ENCODE assay signal across 9 cellular contexts in genomic region chr6:54846243-54846856, GRCh38. TPM values are rescaled to one million over a fixed set of nuclear protein-coding genes. Genes with fewer than 3 reads are reported as not detected.
A peak's percentile ranks its signal among the peaks of the same experiment; 100 is the strongest.
DNase-seq lines count a peak whose midpoint lies in the region; ATAC-seq and TF ChIP-seq lines count a peak whose summit lies in the region.
"Had no signal": no experiment of that assay in that cellular context is flagged by ENCODE, and none has a peak within 500 bp of the region (broad histone marks: within the 10 kb centered on the region; RNA-seq: fewer than 3 reads in every experiment).

Gene FAM83B, plus strand, starts transcription at chr6:54846771. Its CDS starts 23,476 bp downstream, at chr6:54870247.

- TF ChIP-seq CTCF in AG04449 (IDR thresholded peaks at IDR 0.05; ENCODE audit: insufficient read depth, low read length, missing control alignments): no peak
- TF ChIP-seq CTCF in fibroblast of mammary gland (conservative IDR thresholded peaks at IDR 0.05; ENCODE audit: control insufficient read depth, insufficient read depth, low read depth, low read length): no peak

- peak within 1 kb of the TSS; percentile 58 for H3K4me3 ChIP-seq in AG04449 (ENCODE audit: low read depth, low read length)
- H3K4me3 ChIP-seq in fibroblast of mammary gland (ENCODE audit: control insufficient read depth, low read depth, low read length): peak within 1 kb of the TSS; percentile 30

- H3K36me3 Mint-ChIP-seq in natural killer cell treated with Interleukin-12 subunit alpha and Interleukin-12 subunit beta and Interleukin-15 and Interleukin-18, amount 100 ng/mL, for 72 hours: no peaks in the 10 kb centered on the region
- H3K36me3 Mint-ChIP-seq in activated CD8-positive, alpha-beta memory T cell treated with anti-CD3 and anti-CD28 coated beads, Interleukin-2, amount 10 ng/mL, durations not matched to agents 7 days and 5 days: no peaks in the 10 kb centered on the region

- CTCF ChIA-PET in AG04449 (lab: Yijun Ruan, JAX): no interaction called here
- CTCF ChIA-PET in activated CD8-positive, alpha-beta memory T cell treated with anti-CD3 and anti-CD28 coated beads, Interleukin-2, amount 10 ng/mL, durations not matched to agents 7 days and 5 days (lab: Charles Lee): no interaction called here

- H3K27ac Mint-ChIP-seq in natural killer cell treated with Interleukin-12 subunit alpha and Interleukin-12 subunit beta and Interleukin-15 and Interleukin-18, amount 100 ng/mL, for 72 hours: no peak within 1 kb of the TSS
- H3K27ac Mint-ChIP-seq in activated CD8-positive, alpha-beta memory T cell treated with anti-CD3 and anti-CD28 coated beads, Interleukin-2, amount 10 ng/mL, durations not matched to agents 7 days and 5 days: no peak within 1 kb of the TSS

- DNase-seq in AG04449 (ENCODE audit: low read depth, low spot score) (no peak), NCI-H526 (lab: John Stamatoyannopoulos, UW) (peak; percentile 64 to 91), fibroblast of mammary gland (ENCODE audit: low read depth) (no peak), anterior cingulate cortex (lab: John Stamatoyannopoulos, UW) (no peak), NCI-H1694 (lab: John Stamatoyannopoulos, UW) (no peak)
- DNase-seq in natural killer cell treated with Interleukin-12 subunit alpha and Interleukin-12 subunit beta and Interleukin-15 and Interleukin-18, amount 100 ng/mL, for 72 hours (ENCODE audit: low spot score): no peak
- no peak for DNase-seq in activated CD8-positive, alpha-beta memory T cell treated with anti-CD3 and anti-CD28 coated beads, Interleukin-2, amount 10 ng/mL, durations not matched to agents 7 days and 5 days
- DNase-seq: T-helper 2 cell had no signal

- peaks cover 22 to 34% of the 10 kb centered on the region in 2 donors for H3K27me3 Mint-ChIP-seq in natural killer cell treated with Interleukin-12 subunit alpha and Interleukin-12 subunit beta and Interleukin-15 and Interleukin-18, amount 100 ng/mL, for 72 hours
- peaks cover 14% of the 10 kb centered on the region for H3K27me3 Mint-ChIP-seq in activated CD8-positive, alpha-beta memory T cell treated with anti-CD3 and anti-CD28 coated beads, Interleukin-2, amount 10 ng/mL, durations not matched to agents 7 days and 5 days

- peaks cover 7% of the 10 kb centered on the region for H3K9me3 Mint-ChIP-seq in natural killer cell treated with Interleukin-12 subunit alpha and Interleukin-12 subunit beta and Interleukin-15 and Interleukin-18, amount 100 ng/mL, for 72 hours
- H3K9me3 Mint-ChIP-seq in activated CD8-positive, alpha-beta memory T cell treated with anti-CD3 and anti-CD28 coated beads, Interleukin-2, amount 10 ng/mL, durations not matched to agents 7 days and 5 days (ENCODE audit: low read depth): peaks cover 2% of the 10 kb centered on the region

- H3K4me3 Mint-ChIP-seq in natural killer cell treated with Interleukin-12 subunit alpha and Interleukin-12 subunit beta and Interleukin-15 and Interleukin-18, amount 100 ng/mL, for 72 hours: peak within 1 kb of the TSS; percentile 13
- no peak within 1 kb of the TSS for H3K4me3 Mint-ChIP-seq in activated CD8-positive, alpha-beta memory T cell treated with anti-CD3 and anti-CD28 coated beads, Interleukin-2, amount 10 ng/mL, durations not matched to agents 7 days and 5 days

- no peaks in the 10 kb centered on the region for H3K4me1 Mint-ChIP-seq in natural killer cell treated with Interleukin-12 subunit alpha and Interleukin-12 subunit beta and Interleukin-15 and Interleukin-18, amount 100 ng/mL, for 72 hours (ENCODE audit: low read depth in 2 of 2)
- no peaks in the 10 kb centered on the region for H3K4me1 Mint-ChIP-seq in activated CD8-positive, alpha-beta memory T cell treated with anti-CD3 and anti-CD28 coated beads, Interleukin-2, amount 10 ng/mL, durations not matched to agents 7 days and 5 days

- POLR2A ChIA-PET in AG04449 (lab: Yijun Ruan, JAX): no interaction called here

- peak in 1 of 2 donors; percentile 20 for ATAC-seq in natural killer cell treated with Interleukin-12 subunit alpha and Interleukin-12 subunit beta and Interleukin-15 and Interleukin-18, amount 100 ng/mL, for 72 hours
- no peak for ATAC-seq in GM19452 (IDR thresholded peaks at IDR 0.05; ENCODE audit: unreplicated experiment)
- ATAC-seq in activated CD8-positive, alpha-beta memory T cell treated with anti-CD3 and anti-CD28 coated beads, Interleukin-2, amount 10 ng/mL, durations not matched to agents 7 days and 5 days: no peak

RNA-seq across cellular contexts. Expression of gene FAM83B, which starts in this region (rescaled TPM):
- total RNA-seq in natural killer cell treated with Interleukin-12 subunit alpha and Interleukin-12 subunit beta and Interleukin-15 and Interleukin-18, amount 100 ng/mL, for 72 hours: not detected
- total RNA-seq in activated CD8-positive, alpha-beta memory T cell treated with anti-CD3 and anti-CD28 coated beads, Interleukin-2, amount 10 ng/mL, durations not matched to agents 7 days and 5 days: not detected

Comparison
In these comparisons a context has a peak if more than half of its experiments do, and no peak if none do; other contexts are left out.
1. DNase-seq: peak in NCI-H526 (2 of 2); none in AG04449 (single experiment), fibroblast of mammary gland (single experiment), natural killer cell treated with Interleukin-12 subunit alpha and Interleukin-12 subunit beta and Interleukin-15 and Interleukin-18, amount 100 ng/mL, for 72 hours (single experiment), anterior cingulate cortex (0 of 58), NCI-H1694 (single experiment) and activated CD8-positive, alpha-beta memory T cell treated with anti-CD3 and anti-CD28 coated beads, Interleukin-2, amount 10 ng/mL, durations not matched to agents 7 days and 5 days (single experiment).